ENCODE assay signal across 10 cellular contexts in the genomic region with DNA sequence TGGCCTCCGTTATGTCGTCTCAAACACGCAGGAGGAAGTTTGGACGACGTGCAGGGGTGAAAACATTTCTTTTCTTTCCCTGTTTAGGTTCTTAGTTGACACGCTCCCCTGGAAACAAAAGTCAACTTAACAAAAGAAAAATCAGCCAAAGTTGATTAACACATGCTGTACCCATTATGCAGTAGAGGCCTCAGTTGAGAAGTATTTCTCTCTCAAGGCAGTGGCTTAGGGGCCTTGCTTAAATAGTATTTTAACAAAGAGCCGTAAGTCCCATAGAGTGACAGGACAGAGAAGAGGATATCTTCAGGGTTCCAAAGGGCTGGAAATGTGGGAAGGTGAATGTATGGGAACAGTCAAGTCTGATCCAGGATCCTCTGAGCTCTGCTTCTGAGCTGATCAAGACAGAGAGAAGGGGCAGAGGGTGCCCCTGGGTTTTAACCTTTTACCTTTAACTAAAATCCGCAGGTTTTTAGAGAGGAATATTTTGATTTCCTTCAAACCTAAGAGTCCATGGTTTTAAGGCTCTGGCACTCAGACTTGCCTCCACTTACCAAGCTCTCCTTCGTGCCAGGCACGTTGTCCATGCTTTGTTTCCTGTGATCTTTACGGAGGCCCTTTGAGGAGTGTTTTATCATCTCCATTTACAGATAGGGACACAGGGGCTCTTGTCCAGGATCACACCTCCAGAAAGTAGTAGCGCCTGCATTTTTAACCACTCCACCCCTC. TPM values are rescaled to one million over a fixed set of nuclear protein-coding genes. Genes with fewer than 3 reads are reported as not detected.
A peak's percentile ranks its signal among the peaks of the same experiment; 100 is the strongest.
DNase-seq lines count a peak whose midpoint lies in the region; ATAC-seq, FAIRE-seq and TF ChIP-seq lines count a peak whose summit lies in the region.
"Had no signal": no experiment of that assay in that cellular context is flagged by ENCODE, and none has a peak within 500 bp of the region (broad histone marks: within the 10 kb centered on the region; RNA-seq: fewer than 3 reads in every experiment).

No MANE protein-coding gene starts in this region.

- TF ChIP-seq EP300 in HepG2 (IDR thresholded peaks at IDR 0.05; ENCODE audit: low read depth in 2 of 2, low read length in 2 of 2) (no peak), HepG2 (CRISPR knock-in tag; IDR thresholded peaks at IDR 0.05; ENCODE audit: borderline replicate concordance) (no peak)

- peaks cover 5% of the 10 kb centered on the region for H3K79me2 ChIP-seq in HepG2 (ENCODE audit: insufficient read depth, low read length)

- peak overlapping the region; percentile 100 for H3K27ac Mint-ChIP-seq in activated T-helper 17 cell treated with anti-CD3 and anti-CD28 coated beads, Interleukin-2, amount 50 U/mL, for 72 hours

- FAIRE-seq in HepG2 (lab: Jason Lieb, UNC), result no peak

- peak; percentile 50 for DNase-seq in NOMO-1 treated with dmso at 0.1 percent for 144 hours (lab: John Stamatoyannopoulos, UW; ENCODE audit: unreplicated experiment)
- no peak for DNase-seq in NOMO-1 (lab: John Stamatoyannopoulos, UW; ENCODE audit: unreplicated experiment in 2 of 2)
- DNase-seq in HepG2 (ENCODE audit: low spot score), result no peak
- DNase-seq in retina, result no peak
- no peak for DNase-seq in NCI-H2227 (lab: John Stamatoyannopoulos, UW; ENCODE audit: unreplicated experiment)

- H3K36me3 ChIP-seq in HepG2 (replicated peaks in 1 of 2; ENCODE audit: control insufficient read depth in 1 of 2, insufficient read depth in 2 of 2, low read length in 2 of 2), result no peaks in the 10 kb centered on the region
- H3K36me3 ChIP-seq in stomach smooth muscle (ENCODE audit: control insufficient read depth in 2 of 2, insufficient read depth in 2 of 2, low read length in 2 of 2), result no peaks in the 10 kb centered on the region

- H3K4me1 Mint-ChIP-seq in activated T-helper 17 cell treated with anti-CD3 and anti-CD28 coated beads, Interleukin-2, amount 50 U/mL, for 72 hours, result peaks cover 21% of the 10 kb centered on the region

- CTCF ChIA-PET in HepG2 (lab: Yijun Ruan, JAX; ENCODE audit: low intra/inter-chr PET ratio, low total read pairs), result no interaction called here

- intact Hi-C loops in HepG2 (cut with micrococcal nuclease; ENCODE audit: unreplicated experiment), result loop anchor here (2.0 kb wide), 1 partner anchor 15 kb away; no protein-coding TSS in a partner anchor

- peaks cover 38% of the 10 kb centered on the region for H3K4me1 ChIP-seq in HepG2 (ENCODE audit: insufficient read depth, low read length)
- H3K4me1 ChIP-seq in stomach smooth muscle (ENCODE audit: control insufficient read depth, insufficient read depth, low read length), result peaks cover 20% of the 10 kb centered on the region

- peak overlapping the region; percentile 65 for H3K9ac ChIP-seq in HepG2 (ENCODE audit: insufficient read depth, low read depth, low read length)
- H3K9ac ChIP-seq in stomach smooth muscle (ENCODE audit: low read length in 2 of 2), result peak overlapping the region in 1 of 2 donors; percentile 43

- H3K36me3 Mint-ChIP-seq in activated T-helper 17 cell treated with anti-CD3 and anti-CD28 coated beads, Interleukin-2, amount 50 U/mL, for 72 hours (ENCODE audit: low read depth), result peaks cover 28% of the 10 kb centered on the region

- TF ChIP-seq CTCF in HepG2 (CRISPR knock-in tag; IDR thresholded peaks at IDR 0.05), result no peak

- peak overlapping the region; percentile 82 for H2AFZ ChIP-seq in HepG2 (ENCODE audit: low read length)

- BruUV-seq in HepG2 (replicated peaks; lab: Mats Ljungman, UMichigan), result TSS peak; percentile 82

- no peak for TF ChIP-seq RAD21 in HepG2 (CRISPR knock-in tag; IDR thresholded peaks at IDR 0.05)

- H3K27ac ChIP-seq in HepG2 (ENCODE audit: extremely low read length, insufficient read depth, low read length) (peak overlapping the region; percentile 74), stomach smooth muscle (ENCODE audit: low read length) (peak overlapping the region; percentile 70)
- H3K27ac ChIP-seq: 22Rv1 had no signal

- no peaks in the 10 kb centered on the region for H3K27me3 ChIP-seq in HepG2 (ENCODE audit: control insufficient read depth in 1 of 2, insufficient read depth in 2 of 2, low read length in 2 of 2)
- no peaks in the 10 kb centered on the region for H3K27me3 ChIP-seq in stomach smooth muscle (ENCODE audit: control insufficient read depth in 1 of 2, insufficient read depth in 2 of 2, low read length in 2 of 2)

- H3K4me3 Mint-ChIP-seq in activated T-helper 17 cell treated with anti-CD3 and anti-CD28 coated beads, Interleukin-2, amount 50 U/mL, for 72 hours, result peak overlapping the region; percentile 100

- peak overlapping the region; percentile 97 for H3K4me2 ChIP-seq in HepG2 (ENCODE audit: low read depth, low read length)

- H3K4me3 ChIP-seq in HepG2 (replicated peaks in 1 of 3; ENCODE audit: insufficient read depth in 1 of 3, low read depth in 2 of 3, low read length in 3 of 3) (peak overlapping the region; percentile 49 to 71 (median 55)), stomach smooth muscle (ENCODE audit: low read length in 2 of 2) (peak overlapping the region in 1 of 2 donors; percentile 74)

- TF ChIP-seq POLR2A in HepG2 (IDR thresholded peaks at IDR 0.05; ENCODE audit: insufficient read depth in 1 of 2, low read depth in 2 of 2, low read length in 2 of 2), result no peak

- no peaks in the 10 kb centered on the region for H3K9me3 Mint-ChIP-seq in activated T-helper 17 cell treated with anti-CD3 and anti-CD28 coated beads, Interleukin-2, amount 50 U/mL, for 72 hours
- H3K9me3 Mint-ChIP-seq: neural crest cell had no signal

- WGBS in HepG2 (ENCODE audit: low lambda C conversion rate), result 9% methylated on average over 12 of the region's 12 CpGs

- H4K20me1 ChIP-seq in HepG2 (ENCODE audit: insufficient read depth, low read length), result no peaks in the 10 kb centered on the region

- H3K27me3 Mint-ChIP-seq in activated T-helper 17 cell treated with anti-CD3 and anti-CD28 coated beads, Interleukin-2, amount 50 U/mL, for 72 hours, result no peaks in the 10 kb centered on the region

- no peak for ATAC-seq in activated T-helper 17 cell treated with anti-CD3 and anti-CD28 coated beads, Interleukin-2, amount 50 U/mL, for 72 hours (replicated peaks)
- ATAC-seq in HepG2, result no peak
- no peak for ATAC-seq in HG03025 (IDR thresholded peaks at IDR 0.05; ENCODE audit: low FRiP score, unreplicated experiment)

- in situ Hi-C loops in HepG2 (cut with HindIII; ENCODE audit: extremely low pct_ligation_motif_present, low pct_unique_long_range_greater_than_20kb), result no loop called here

- no peaks in the 10 kb centered on the region for H3K9me3 ChIP-seq in HepG2 (ENCODE audit: low read length)
- no peaks in the 10 kb centered on the region for H3K9me3 ChIP-seq in stomach smooth muscle (ENCODE audit: control insufficient read depth in 2 of 2, low read length in 2 of 2)

- POLR2A ChIA-PET in HepG2 (lab: Yijun Ruan, JAX), result interaction anchor here (0.7 to 3.8 kb wide), 16 partner anchors 8 to 387 kb away, joined by 3 to 33 read pairs (median 5); a partner anchor contains a TSS

RNA-seq across cellular contexts. Expression of a gene that starts 0.6 kb away (rescaled TPM):
- 100 to 1,000 TPM; 265 to 629 TPM for total RNA-seq in activated T-helper 17 cell treated with anti-CD3 and anti-CD28 coated beads, Interleukin-2, amount 50 U/mL, for 72 hours
- total RNA-seq in HepG2 (2016; rRNA removed; fragmentation: Illumina TruSeq; extraction: Trizol), result 30.1 and 84.4 TPM in 2 replicates
- total RNA-seq in HepG2 (2016; cell fraction: cytosol; rRNA removed; fragmentation: Illumina TruSeq; extraction: Trizol; ENCODE audit: low read depth), result 19.1 and 22.1 TPM in 2 replicates
- total RNA-seq in HepG2 (2016; cell fraction: insoluble cytoplasmic fraction; rRNA removed; fragmentation: Illumina TruSeq; extraction: Trizol), result 30.1 and 86.9 TPM in 2 replicates
- total RNA-seq in HepG2 (2016; cell fraction: membrane; rRNA removed; fragmentation: Illumina TruSeq; extraction: Trizol), result 23.8 and 31.1 TPM in 2 replicates
- total RNA-seq in HepG2 (2016; cell fraction: nucleus; rRNA removed; fragmentation: Illumina TruSeq; extraction: Trizol), result 88.0 and 96.2 TPM in 2 replicates
- polyA plus RNA-seq in HepG2 (2011; rRNA removed), result 34.1 and 56.4 TPM in 2 replicates
- polyA plus RNA-seq in HepG2 (2011; cell fraction: cytosol; rRNA removed), result 24.7 and 30.8 TPM in 2 replicates
- 26.5 and 30.9 TPM in 2 replicates for polyA plus RNA-seq in HepG2 (2011; cell fraction: nucleus; rRNA removed)
- 73.1 and 87.1 TPM in 2 replicates for polyA plus RNA-seq in HepG2 (2012)
- 44.1 and 51.7 TPM in 2 replicates for polyA plus RNA-seq in HepG2 (2016; cell fraction: cytosol; fragmentation: Illumina TruSeq; extraction: Trizol; ENCODE audit: low read depth)
- polyA plus RNA-seq in HepG2 (2016; cell fraction: insoluble cytoplasmic fraction; fragmentation: Illumina TruSeq; extraction: Trizol; ENCODE audit: low read depth), result 52.1 and 69.3 TPM in 2 replicates
- polyA plus RNA-seq in HepG2 (2016; cell fraction: membrane; fragmentation: Illumina TruSeq; extraction: Trizol; ENCODE audit: low read depth), result 51.1 and 54.1 TPM in 2 replicates
- polyA plus RNA-seq in HepG2 (2016; cell fraction: nucleus; fragmentation: Illumina TruSeq; extraction: Trizol; ENCODE audit: insufficient read depth, low read depth), result 232 and 243 TPM in 2 replicates
- 2.5 and 52.0 TPM in 2 replicates for polyA minus RNA-seq in HepG2 (2011; rRNA and poly(A)+ RNA removed; ENCODE audit: low replicate concordance)
- 21.3 and 26.3 TPM in 2 replicates for polyA minus RNA-seq in HepG2 (2011; cell fraction: cytosol; rRNA and poly(A)+ RNA removed)
- polyA minus RNA-seq in HepG2 (2011; cell fraction: nucleus; rRNA and poly(A)+ RNA removed), result 11.5 and 16.5 TPM in 2 replicates

RNA-seq across cellular contexts. Expression of a gene that starts 36.2 kb away (rescaled TPM):
- total RNA-seq in activated T-helper 17 cell treated with anti-CD3 and anti-CD28 coated beads, Interleukin-2, amount 50 U/mL, for 72 hours, result 1,000 to 10,000 TPM; 2,772 to 2,939 TPM
- 2,116 and 2,466 TPM in 2 replicates for total RNA-seq in HepG2 (2016; rRNA removed; fragmentation: Illumina TruSeq; extraction: Trizol)
- total RNA-seq in HepG2 (2016; cell fraction: cytosol; rRNA removed; fragmentation: Illumina TruSeq; extraction: Trizol; ENCODE audit: low read depth), result 3,305 and 3,520 TPM in 2 replicates
- total RNA-seq in HepG2 (2016; cell fraction: insoluble cytoplasmic fraction; rRNA removed; fragmentation: Illumina TruSeq; extraction: Trizol), result 2,149 and 2,588 TPM in 2 replicates
- total RNA-seq in HepG2 (2016; cell fraction: membrane; rRNA removed; fragmentation: Illumina TruSeq; extraction: Trizol), result 4,929 and 5,069 TPM in 2 replicates
- 644 and 721 TPM in 2 replicates for total RNA-seq in HepG2 (2016; cell fraction: nucleus; rRNA removed; fragmentation: Illumina TruSeq; extraction: Trizol)
- 3,058 and 3,295 TPM in 2 replicates for polyA plus RNA-seq in HepG2 (2011; rRNA removed)
- polyA plus RNA-seq in HepG2 (2011; cell fraction: cytosol; rRNA removed), result 6,315 and 8,239 TPM in 2 replicates
- 1,184 and 1,580 TPM in 2 replicates for polyA plus RNA-seq in HepG2 (2011; cell fraction: nucleus; rRNA removed)
- 3,506 and 4,895 TPM in 2 replicates for polyA plus RNA-seq in HepG2 (2012)
- 3,347 and 3,785 TPM in 2 replicates for polyA plus RNA-seq in HepG2 (2016; cell fraction: cytosol; fragmentation: Illumina TruSeq; extraction: Trizol; ENCODE audit: low read depth)
- 2,246 and 2,277 TPM in 2 replicates for polyA plus RNA-seq in HepG2 (2016; cell fraction: insoluble cytoplasmic fraction; fragmentation: Illumina TruSeq; extraction: Trizol; ENCODE audit: low read depth)
- polyA plus RNA-seq in HepG2 (2016; cell fraction: membrane; fragmentation: Illumina TruSeq; extraction: Trizol; ENCODE audit: low read depth), result 4,452 and 4,569 TPM in 2 replicates
- 1,056 and 1,136 TPM in 2 replicates for polyA plus RNA-seq in HepG2 (2016; cell fraction: nucleus; fragmentation: Illumina TruSeq; extraction: Trizol; ENCODE audit: insufficient read depth, low read depth)
- 795 and 1,496 TPM in 2 replicates for polyA minus RNA-seq in HepG2 (2011; rRNA and poly(A)+ RNA removed; ENCODE audit: low replicate concordance)
- 375 and 432 TPM in 2 replicates for polyA minus RNA-seq in HepG2 (2011; cell fraction: cytosol; rRNA and poly(A)+ RNA removed)
- 180 and 283 TPM in 2 replicates for polyA minus RNA-seq in HepG2 (2011; cell fraction: nucleus; rRNA and poly(A)+ RNA removed)

RNA-seq across cellular contexts. Expression of a gene that starts 55.8 kb away (rescaled TPM):
- total RNA-seq in activated T-helper 17 cell treated with anti-CD3 and anti-CD28 coated beads, Interleukin-2, amount 50 U/mL, for 72 hours, result 100 to 1,000 TPM in 1 of 2 donors, 10 to 100 TPM in 1; 55.3 to 117 TPM
- total RNA-seq in HepG2 (2016; rRNA removed; fragmentation: Illumina TruSeq; extraction: Trizol), result 41.6 and 44.5 TPM in 2 replicates
- total RNA-seq in HepG2 (2016; cell fraction: cytosol; rRNA removed; fragmentation: Illumina TruSeq; extraction: Trizol; ENCODE audit: low read depth), result 7.0 and 8.0 TPM in 2 replicates
- total RNA-seq in HepG2 (2016; cell fraction: insoluble cytoplasmic fraction; rRNA removed; fragmentation: Illumina TruSeq; extraction: Trizol), result 34.8 and 42.9 TPM in 2 replicates
- 12.4 and 12.6 TPM in 2 replicates for total RNA-seq in HepG2 (2016; cell fraction: membrane; rRNA removed; fragmentation: Illumina TruSeq; extraction: Trizol)
- 38.8 and 43.2 TPM in 2 replicates for total RNA-seq in HepG2 (2016; cell fraction: nucleus; rRNA removed; fragmentation: Illumina TruSeq; extraction: Trizol)
- polyA plus RNA-seq in HepG2 (2011; rRNA removed), result 9.9 and 10.1 TPM in 2 replicates
- 5.7 and 7.4 TPM in 2 replicates for polyA plus RNA-seq in HepG2 (2011; cell fraction: cytosol; rRNA removed)
- polyA plus RNA-seq in HepG2 (2011; cell fraction: nucleus; rRNA removed), result 27.8 and 31.6 TPM in 2 replicates
- polyA plus RNA-seq in HepG2 (2012), result 14.9 and 19.7 TPM in 2 replicates
- 2.9 and 3.4 TPM in 2 replicates for polyA plus RNA-seq in HepG2 (2016; cell fraction: cytosol; fragmentation: Illumina TruSeq; extraction: Trizol; ENCODE audit: low read depth)
- 38.4 and 54.0 TPM in 2 replicates for polyA plus RNA-seq in HepG2 (2016; cell fraction: insoluble cytoplasmic fraction; fragmentation: Illumina TruSeq; extraction: Trizol; ENCODE audit: low read depth)
- polyA plus RNA-seq in HepG2 (2016; cell fraction: membrane; fragmentation: Illumina TruSeq; extraction: Trizol; ENCODE audit: low read depth), result 6.2 and 8.3 TPM in 2 replicates
- polyA plus RNA-seq in HepG2 (2016; cell fraction: nucleus; fragmentation: Illumina TruSeq; extraction: Trizol; ENCODE audit: insufficient read depth, low read depth), result 61.9 and 69.6 TPM in 2 replicates
- 16.4 and 42.6 TPM in 2 replicates for polyA minus RNA-seq in HepG2 (2011; rRNA and poly(A)+ RNA removed; ENCODE audit: low replicate concordance)
- polyA minus RNA-seq in HepG2 (2011; cell fraction: cytosol; rRNA and poly(A)+ RNA removed), result 9.8 and 12.7 TPM in 2 replicates
- 19.2 and 20.5 TPM in 2 replicates for polyA minus RNA-seq in HepG2 (2011; cell fraction: nucleus; rRNA and poly(A)+ RNA removed)
